19 cellular contexts compared by ENCODE assay signal in genomic region chr18:22203035-22203434, GRCh38. TPM values are rescaled to one million over a fixed set of nuclear protein-coding genes. Genes with fewer than 3 reads are reported as not detected.
DNase-seq lines count a peak whose midpoint lies in the region; ATAC-seq and TF ChIP-seq lines count a peak whose summit lies in the region.
"Had no signal": no experiment of that assay in that cellular context is flagged by ENCODE, and none has a peak within 500 bp of the region (broad histone marks: within the 10 kb centered on the region; RNA-seq: fewer than 3 reads in every experiment).

No MANE protein-coding gene starts in this region.

- TF ChIP-seq CTCF in left ventricle myocardium inferior (IDR thresholded peaks at IDR 0.05; ENCODE audit: borderline replicate concordance) (no peak), Calu3 (IDR thresholded peaks at IDR 0.05; ENCODE audit: unreplicated experiment) (no peak), mesothelial cell of epicardium (IDR thresholded peaks at IDR 0.05; ENCODE audit: unreplicated experiment) (no peak)

- no TSS peak for BruUV-seq in Calu3 (replicated peaks; lab: Mats Ljungman, UMichigan)

- no peaks in the 10 kb centered on the region for H3K9me3 Mint-ChIP-seq in Calu3 (ENCODE audit: low read depth, unreplicated experiment)
- H3K9me3 Mint-ChIP-seq in mesothelial cell of epicardium, result no peaks in the 10 kb centered on the region
- H3K9me3 Mint-ChIP-seq: CD8-positive, alpha-beta memory T cell had no signal

- peaks cover 28% of the 10 kb centered on the region for H3K36me3 ChIP-seq in left ventricle myocardium inferior

- peaks cover 94% of the 10 kb centered on the region for H3K4me1 ChIP-seq in left ventricle myocardium inferior

- H3K27ac Mint-ChIP-seq in Calu3 (ENCODE audit: unreplicated experiment), result peak overlapping the region; percentile 39
- peak overlapping the region; percentile 19 for H3K27ac Mint-ChIP-seq in mesothelial cell of epicardium
- H3K27ac Mint-ChIP-seq: B cell; CD4-positive, CD25-positive, alpha-beta regulatory T cell had no signal

- no peak overlapping the region for H3K4me3 ChIP-seq in left ventricle myocardium inferior

- H3K27me3 ChIP-seq in left ventricle myocardium inferior (ENCODE audit: low read depth), result no peaks in the 10 kb centered on the region

- CTCF ChIA-PET in Calu3 (lab: Charles Lee), result no interaction called here

- no peak for DNase-seq in left ventricle myocardium inferior
- no peak for DNase-seq in cardiac septum (ENCODE audit: low spot score)
- no peak for DNase-seq in Calu3
- no peak for DNase-seq in mesothelial cell of epicardium (ENCODE audit: low spot score in 2 of 2, unreplicated experiment in 2 of 2)
- no peak for DNase-seq in pons (ENCODE audit: low spot score)
- DNase-seq: C1 segment of cervical spinal cord; CD4-positive, CD25-positive, alpha-beta regulatory T cell; CD8-positive, alpha-beta memory T cell; COR-L47; DMS153; DMS79; GF-D8; GOT3; H7 had no signal

- intact Hi-C loops in left ventricle myocardium inferior (cut with micrococcal nuclease) (no loop called here), cardiac septum (cut with DNase I) (no loop called here), Calu3 (cut with micrococcal nuclease; ENCODE audit: unreplicated experiment) (loop anchor here (10.0 kb wide), 1 partner anchor 762 kb away; no protein-coding TSS in a partner anchor)

- H3K4me3 Mint-ChIP-seq in Calu3 (ENCODE audit: low read depth, unreplicated experiment), result no peak overlapping the region
- H3K4me3 Mint-ChIP-seq in mesothelial cell of epicardium, result no peak overlapping the region
- H3K4me3 Mint-ChIP-seq: B cell; CD4-positive, CD25-positive, alpha-beta regulatory T cell; CD8-positive, alpha-beta memory T cell; IgD-negative memory B cell had no signal

- H3K4me1 Mint-ChIP-seq in Calu3 (ENCODE audit: low read depth, unreplicated experiment), result peaks cover 33% of the 10 kb centered on the region
- peaks cover 58% of the 10 kb centered on the region for H3K4me1 Mint-ChIP-seq in mesothelial cell of epicardium
- H3K4me1 Mint-ChIP-seq: B cell; CD4-positive, CD25-positive, alpha-beta regulatory T cell; CD8-positive, alpha-beta memory T cell; IgD-negative memory B cell had no signal

- H3K27me3 Mint-ChIP-seq in Calu3 (ENCODE audit: unreplicated experiment) (no peaks in the 10 kb centered on the region), mesothelial cell of epicardium (ENCODE audit: low read depth) (no peaks in the 10 kb centered on the region)

- no peak for ATAC-seq in GM21367 (IDR thresholded peaks at IDR 0.05; ENCODE audit: unreplicated experiment)
- ATAC-seq: HCT116, HepG2 had no signal

- H3K36me3 Mint-ChIP-seq in Calu3 (ENCODE audit: insufficient read depth, unreplicated experiment) (peaks cover 74% of the 10 kb centered on the region), mesothelial cell of epicardium (peaks cover 33% of the 10 kb centered on the region)
- H3K36me3 Mint-ChIP-seq: CD4-positive, CD25-positive, alpha-beta regulatory T cell; CD8-positive, alpha-beta memory T cell; IgD-negative memory B cell had no signal

- peak overlapping the region; percentile 100 for H3K27ac ChIP-seq in left ventricle myocardium inferior (replicated peaks)

- no peaks in the 10 kb centered on the region for H3K9me3 ChIP-seq in left ventricle myocardium inferior (replicated peaks)

RNA-seq across cellular contexts. Expression of gene GATA6, which starts 33.6 kb away (rescaled TPM):
- total RNA-seq in left ventricle myocardium inferior (60.9 TPM), cardiac septum (76.2 TPM), Calu3 (2022) (54.6 and 58.4 TPM in 2 replicates), mesothelial cell of epicardium (99.0 to 108 TPM (median 106 TPM) in 3 replicates)
- total RNA-seq: B cell had no signal
